Comparison of ENCODE assay signal across 1 cellular context in genomic region chr7:108569381-108570145, GRCh38.
TF ChIP-seq lines count a peak whose summit lies in the region.

TSS of gene DNAJB9 (plus strand) at chr7:108569874. CDS start at chr7:108571727, 1,853 bp downstream.
TSS of gene THAP5 (minus strand) at chr7:108569706. CDS start at chr7:108569569, 137 bp downstream.

TF ChIP-seq in HepG2, 621 proteins besides CTCF, POLR2A, EP300 and RAD21 (continued from another document and continues in another):
- TF ChIP-seq SRY (CRISPR knock-in tag; IDR thresholded peaks at IDR 0.05) (no peak; the same call in 1 of the 2 replicates), ZBTB1 (CRISPR knock-in tag; IDR thresholded peaks at IDR 0.05; ENCODE audit: borderline replicate concordance) (no peak), NR2F1 (CRISPR knock-in tag; IDR thresholded peaks at IDR 0.05) (0 out of 4 replicates have a peak, but pooled peaks of 1 of the 2 experiments have one; percentile 22), ZNF713 (CRISPR knock-in tag; IDR thresholded peaks at IDR 0.05) (no peak), SNAPC4 (CRISPR knock-in tag; IDR thresholded peaks at IDR 0.05) (peak; percentile 89), RFXANK (CRISPR knock-in tag; IDR thresholded peaks at IDR 0.05) (0 out of 2 replicates have a peak, but pooled peaks have one; percentile 43), ZNF746 (CRISPR knock-in tag; IDR thresholded peaks at IDR 0.05) (peak; percentile 32; the same call in 1 of the 2 replicates), ZNF33B (CRISPR knock-in tag; IDR thresholded peaks at IDR 0.05) (peak; percentile 32; the same call in 1 of the 2 replicates), HCFC1 (IDR thresholded peaks at IDR 0.05; ENCODE audit: low read depth, low read length) (peak; percentile 50; the same call in 1 of the 2 replicates), SIN3B (IDR thresholded peaks at IDR 0.05; ENCODE audit: low read length) (no peak), ZSCAN20 (CRISPR knock-in tag; IDR thresholded peaks at IDR 0.05; ENCODE audit: borderline replicate concordance) (no peak), HBP1 (CRISPR knock-in tag; IDR thresholded peaks at IDR 0.05; ENCODE audit: low read depth) (peak; percentile 76; the same call in 1 of the 2 replicates), ZSCAN30 (CRISPR knock-in tag; IDR thresholded peaks at IDR 0.05) (0 out of 2 replicates have a peak, but pooled peaks have one; percentile 6), ZNF639 (CRISPR knock-in tag; conservative IDR thresholded peaks at IDR 0.05) (peak; percentile 77; the same call in 1 of the 2 replicates), ZNF143 (CRISPR knock-in tag; IDR thresholded peaks at IDR 0.05) (0 out of 2 replicates have a peak, but pooled peaks have one; percentile 16), ELF1 (CRISPR knock-in tag; IDR thresholded peaks at IDR 0.05) (peak; percentile 97), ZNF724P (CRISPR knock-in tag; IDR thresholded peaks at IDR 0.05; ENCODE audit: borderline replicate concordance) (peak; percentile 90; the same call in 1 of the 2 replicates), HNF1A (IDR thresholded peaks at IDR 0.05; ENCODE audit: low read depth) (no peak), HNF1A (CRISPR knock-in tag; IDR thresholded peaks at IDR 0.05; ENCODE audit: borderline replicate concordance) (peak; percentile 74; the same call in 1 of the 2 replicates), U2AF2 (IDR thresholded peaks at IDR 0.05; ENCODE audit: low read depth, low read length) (0 out of 2 replicates have a peak, but pooled peaks have one; percentile 34), TFDP2 (CRISPR knock-in tag; IDR thresholded peaks at IDR 0.05) (peak; percentile 94), EZH2 (conservative IDR thresholded peaks at IDR 0.05; ENCODE audit: low read depth, low read length) (no peak), PRDM10 (CRISPR knock-in tag; IDR thresholded peaks at IDR 0.05; ENCODE audit: low read depth) (peak; percentile 66; the same call in 1 of the 2 replicates), NR2F6 (IDR thresholded peaks at IDR 0.05) (no peak), NR2F6 (CRISPR knock-in tag; IDR thresholded peaks at IDR 0.05) (0 out of 2 replicates have a peak, but pooled peaks have one; percentile 12), AHR (CRISPR knock-in tag; IDR thresholded peaks at IDR 0.05) (no peak), KMT2A (CRISPR knock-in tag; IDR thresholded peaks at IDR 0.05) (peak; percentile 84), ZFP82 (CRISPR knock-in tag; IDR thresholded peaks at IDR 0.05; ENCODE audit: borderline replicate concordance) (peak; percentile 94; the same call in 1 of the 2 replicates), SATB2 (CRISPR knock-in tag; IDR thresholded peaks at IDR 0.05) (0 out of 2 replicates have a peak, but pooled peaks have one; percentile 48), MED1 (CRISPR knock-in tag; IDR thresholded peaks at IDR 0.05) (peak; percentile 74), ZNF720 (CRISPR knock-in tag; IDR thresholded peaks at IDR 0.05) (no peak), ZNF761 (CRISPR knock-in tag; conservative IDR thresholded peaks at IDR 0.05) (peak; percentile 77), ATF6 (CRISPR knock-in tag; conservative IDR thresholded peaks at IDR 0.05) (0 out of 2 replicates have a peak, but pooled peaks have one; percentile 29), ZNF543 (CRISPR knock-in tag; IDR thresholded peaks at IDR 0.05) (peak; percentile 92), ZNF672 (CRISPR knock-in tag; IDR thresholded peaks at IDR 0.05) (no peak), PAWR (CRISPR knock-in tag; IDR thresholded peaks at IDR 0.05; ENCODE audit: borderline replicate concordance) (no peak), ZNF34 (CRISPR knock-in tag; IDR thresholded peaks at IDR 0.05; ENCODE audit: borderline replicate concordance) (peak; percentile 82; the same call in 1 of the 2 replicates), ZNF33A (CRISPR knock-in tag; IDR thresholded peaks at IDR 0.05; ENCODE audit: borderline replicate concordance) (peak; percentile 82)
- TF ChIP-seq, protein P1, sequence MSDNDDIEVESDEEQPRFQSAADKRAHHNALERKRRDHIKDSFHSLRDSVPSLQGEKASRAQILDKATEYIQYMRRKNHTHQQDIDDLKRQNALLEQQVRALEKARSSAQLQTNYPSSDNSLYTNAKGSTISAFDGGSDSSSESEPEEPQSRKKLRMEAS (IDR thresholded peaks at IDR 0.05) = peak; percentile 100
- TF ChIP-seq, protein P2, sequence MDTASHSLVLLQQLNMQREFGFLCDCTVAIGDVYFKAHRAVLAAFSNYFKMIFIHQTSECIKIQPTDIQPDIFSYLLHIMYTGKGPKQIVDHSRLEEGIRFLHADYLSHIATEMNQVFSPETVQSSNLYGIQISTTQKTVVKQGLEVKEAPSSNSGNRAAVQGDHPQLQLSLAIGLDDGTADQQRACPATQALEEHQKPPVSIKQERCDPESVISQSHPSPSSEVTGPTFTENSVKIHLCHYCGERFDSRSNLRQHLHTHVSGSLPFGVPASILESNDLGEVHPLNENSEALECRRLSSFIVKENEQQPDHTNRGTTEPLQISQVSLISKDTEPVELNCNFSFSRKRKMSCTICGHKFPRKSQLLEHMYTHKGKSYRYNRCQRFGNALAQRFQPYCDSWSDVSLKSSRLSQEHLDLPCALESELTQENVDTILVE (CRISPR knock-in tag; IDR thresholded peaks at IDR 0.05) = peak; percentile 93
